In the genomic region with DNA sequence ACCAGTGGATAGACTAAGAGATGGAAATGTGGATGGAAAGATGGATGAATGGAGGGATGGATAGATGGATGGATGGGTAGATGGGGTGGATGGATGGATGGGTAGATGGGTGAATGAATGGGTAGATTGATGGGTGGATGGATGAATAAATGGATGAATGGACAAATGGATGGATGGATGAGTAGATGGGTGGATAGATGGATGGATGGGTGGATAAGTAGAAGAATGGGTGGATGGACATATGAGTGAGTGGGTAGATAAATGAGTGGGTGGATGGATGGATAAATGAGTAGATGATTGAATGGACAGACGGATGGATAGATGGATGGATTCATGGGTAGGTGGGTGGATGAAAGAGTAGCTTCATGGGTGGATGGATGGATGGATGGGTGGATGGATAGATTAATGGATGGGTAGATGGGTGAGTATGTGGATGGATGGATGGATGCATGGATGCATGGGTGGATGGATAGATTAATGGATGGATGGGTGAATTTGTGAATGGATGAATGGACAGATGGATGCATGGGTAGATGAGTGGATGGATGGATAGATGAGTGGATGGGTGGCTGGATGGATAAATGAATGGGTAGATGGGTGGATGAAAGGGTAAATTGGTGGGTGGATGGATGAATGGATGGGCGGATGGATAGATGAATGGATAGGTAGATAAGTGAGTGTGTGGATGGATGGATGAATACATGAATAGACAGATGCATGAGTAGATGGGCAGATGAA, we compare ENCODE assay signal across 1 cellular context.
TF ChIP-seq lines count a peak whose summit lies in the region.

No MANE protein-coding gene starts in this region.

TF ChIP-seq in HepG2, 621 proteins besides CTCF, POLR2A, EP300 and RAD21 (continues in another document):
- TF ChIP-seq ZNF879 (CRISPR knock-in tag; IDR thresholded peaks at IDR 0.05) (no peak), RNF2 (conservative IDR thresholded peaks at IDR 0.05; ENCODE audit: low read depth) (no peak), ZFY (CRISPR knock-in tag; IDR thresholded peaks at IDR 0.05) (no peak), HIVEP1 (CRISPR knock-in tag; IDR thresholded peaks at IDR 0.05) (no peak), ZNF17 (CRISPR knock-in tag; IDR thresholded peaks at IDR 0.05) (no peak), PAX8 (CRISPR knock-in tag; IDR thresholded peaks at IDR 0.05; ENCODE audit: borderline replicate concordance) (no peak), ZMYM3 (CRISPR knock-in tag; IDR thresholded peaks at IDR 0.05) (no peak), MAFG (CRISPR knock-in tag; IDR thresholded peaks at IDR 0.05) (no peak), ZNF644 (CRISPR knock-in tag; IDR thresholded peaks at IDR 0.05; ENCODE audit: low read depth) (no peak), ATM (IDR thresholded peaks at IDR 0.05; ENCODE audit: borderline replicate concordance) (peak; percentile 71; the same call in 1 of the 2 replicates), MAFK (conservative IDR thresholded peaks at IDR 0.05 in 1 of 2, IDR thresholded peaks at IDR 0.05 in 1 of 2; ENCODE audit: low read length in 2 of 2) (no peak), ZBTB8A (CRISPR knock-in tag; IDR thresholded peaks at IDR 0.05; ENCODE audit: borderline replicate concordance, low read depth) (no peak), SMAD3 (CRISPR knock-in tag; IDR thresholded peaks at IDR 0.05) (no peak), ZNF709 (CRISPR knock-in tag; IDR thresholded peaks at IDR 0.05) (no peak), MATR3 (CRISPR knock-in tag; IDR thresholded peaks at IDR 0.05) (no peak), AKAP8 (CRISPR knock-in tag; IDR thresholded peaks at IDR 0.05) (no peak), NFYC (CRISPR knock-in tag; IDR thresholded peaks at IDR 0.05) (no peak), NCOR1 (IDR thresholded peaks at IDR 0.05; ENCODE audit: borderline replicate concordance, low read length) (no peak), ZNF431 (CRISPR knock-in tag; IDR thresholded peaks at IDR 0.05; ENCODE audit: borderline replicate concordance, low read depth) (no peak), PLRG1 (conservative IDR thresholded peaks at IDR 0.05) (peak; percentile 83), LCORL (IDR thresholded peaks at IDR 0.05) (0 out of 2 replicates have a peak, but pooled peaks have one; percentile 13), LCORL (CRISPR knock-in tag; IDR thresholded peaks at IDR 0.05) (no peak), MAF1 (CRISPR knock-in tag; IDR thresholded peaks at IDR 0.05; ENCODE audit: borderline replicate concordance) (no peak), SOX6 (IDR thresholded peaks at IDR 0.05) (peak; percentile 28; the same call in 1 of the 2 replicates), SOX6 (CRISPR knock-in tag; IDR thresholded peaks at IDR 0.05) (no peak), ZNF282 (IDR thresholded peaks at IDR 0.05; ENCODE audit: partially characterized antibody) (peak; percentile 68), PHF20 (CRISPR knock-in tag; IDR thresholded peaks at IDR 0.05) (no peak), ZFP90 (CRISPR knock-in tag; IDR thresholded peaks at IDR 0.05; ENCODE audit: borderline replicate concordance) (no peak), KLF13 (CRISPR knock-in tag; IDR thresholded peaks at IDR 0.05) (no peak), IKZF1 (IDR thresholded peaks at IDR 0.05) (peak; percentile 58; the same call in 1 of the 2 replicates), SP4 (CRISPR knock-in tag; IDR thresholded peaks at IDR 0.05) (no peak), ISL2 (CRISPR knock-in tag; IDR thresholded peaks at IDR 0.05) (no peak), FOXA1 (IDR thresholded peaks at IDR 0.05) (no peak), FOXA1 (CRISPR knock-in tag; IDR thresholded peaks at IDR 0.05) (no peak), SALL1 (CRISPR knock-in tag; IDR thresholded peaks at IDR 0.05) (no peak), ATF7 (IDR thresholded peaks at IDR 0.05) (peak; percentile 7; the same call in 1 of the 2 replicates), ATF7 (CRISPR knock-in tag; IDR thresholded peaks at IDR 0.05) (no peak), STAG1 (CRISPR knock-in tag; IDR thresholded peaks at IDR 0.05) (no peak), NBN (conservative IDR thresholded peaks at IDR 0.05) (peak; percentile 91; the same call in 1 of the 2 replicates), SAP130 (CRISPR knock-in tag; IDR thresholded peaks at IDR 0.05; ENCODE audit: low read depth) (no peak)
- TF ChIP-seq, protein P1, sequence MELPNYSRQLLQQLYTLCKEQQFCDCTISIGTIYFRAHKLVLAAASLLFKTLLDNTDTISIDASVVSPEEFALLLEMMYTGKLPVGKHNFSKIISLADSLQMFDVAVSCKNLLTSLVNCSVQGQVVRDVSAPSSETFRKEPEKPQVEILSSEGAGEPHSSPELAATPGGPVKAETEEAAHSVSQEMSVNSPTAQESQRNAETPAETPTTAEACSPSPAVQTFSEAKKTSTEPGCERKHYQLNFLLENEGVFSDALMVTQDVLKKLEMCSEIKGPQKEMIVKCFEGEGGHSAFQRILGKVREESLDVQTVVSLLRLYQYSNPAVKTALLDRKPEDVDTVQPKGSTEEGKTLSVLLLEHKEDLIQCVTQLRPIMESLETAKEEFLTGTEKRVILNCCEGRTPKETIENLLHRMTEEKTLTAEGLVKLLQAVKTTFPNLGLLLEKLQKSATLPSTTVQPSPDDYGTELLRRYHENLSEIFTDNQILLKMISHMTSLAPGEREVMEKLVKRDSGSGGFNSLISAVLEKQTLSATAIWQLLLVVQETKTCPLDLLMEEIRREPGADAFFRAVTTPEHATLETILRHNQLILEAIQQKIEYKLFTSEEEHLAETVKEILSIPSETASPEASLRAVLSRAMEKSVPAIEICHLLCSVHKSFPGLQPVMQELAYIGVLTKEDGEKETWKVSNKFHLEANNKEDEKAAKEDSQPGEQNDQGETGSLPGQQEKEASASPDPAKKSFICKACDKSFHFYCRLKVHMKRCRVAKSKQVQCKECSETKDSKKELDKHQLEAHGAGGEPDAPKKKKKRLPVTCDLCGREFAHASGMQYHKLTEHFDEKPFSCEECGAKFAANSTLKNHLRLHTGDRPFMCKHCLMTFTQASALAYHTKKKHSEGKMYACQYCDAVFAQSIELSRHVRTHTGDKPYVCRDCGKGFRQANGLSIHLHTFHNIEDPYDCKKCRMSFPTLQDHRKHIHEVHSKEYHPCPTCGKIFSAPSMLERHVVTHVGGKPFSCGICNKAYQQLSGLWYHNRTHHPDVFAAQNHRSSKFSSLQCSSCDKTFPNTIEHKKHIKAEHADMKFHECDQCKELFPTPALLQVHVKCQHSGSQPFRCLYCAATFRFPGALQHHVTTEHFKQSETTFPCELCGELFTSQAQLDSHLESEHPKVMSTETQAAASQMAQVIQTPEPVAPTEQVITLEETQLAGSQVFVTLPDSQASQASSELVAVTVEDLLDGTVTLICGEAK (IDR thresholded peaks at IDR 0.05): 0 out of 2 replicates have a peak, but pooled peaks have one; percentile 5
- TF ChIP-seq, protein P1 (CRISPR knock-in tag; IDR thresholded peaks at IDR 0.05): no peak
- TF ChIP-seq, protein P2, sequence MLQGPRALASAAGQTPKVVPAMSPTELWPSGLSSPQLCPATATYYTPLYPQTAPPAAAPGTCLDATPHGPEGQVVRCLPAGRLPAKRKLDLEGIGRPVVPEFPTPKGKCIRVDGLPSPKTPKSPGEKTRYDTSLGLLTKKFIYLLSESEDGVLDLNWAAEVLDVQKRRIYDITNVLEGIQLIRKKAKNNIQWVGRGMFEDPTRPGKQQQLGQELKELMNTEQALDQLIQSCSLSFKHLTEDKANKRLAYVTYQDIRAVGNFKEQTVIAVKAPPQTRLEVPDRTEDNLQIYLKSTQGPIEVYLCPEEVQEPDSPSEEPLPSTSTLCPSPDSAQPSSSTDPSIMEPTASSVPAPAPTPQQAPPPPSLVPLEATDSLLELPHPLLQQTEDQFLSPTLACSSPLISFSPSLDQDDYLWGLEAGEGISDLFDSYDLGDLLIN (CRISPR knock-in tag; IDR thresholded peaks at IDR 0.05; ENCODE audit: borderline replicate concordance): no peak
- TF ChIP-seq, protein P3, sequence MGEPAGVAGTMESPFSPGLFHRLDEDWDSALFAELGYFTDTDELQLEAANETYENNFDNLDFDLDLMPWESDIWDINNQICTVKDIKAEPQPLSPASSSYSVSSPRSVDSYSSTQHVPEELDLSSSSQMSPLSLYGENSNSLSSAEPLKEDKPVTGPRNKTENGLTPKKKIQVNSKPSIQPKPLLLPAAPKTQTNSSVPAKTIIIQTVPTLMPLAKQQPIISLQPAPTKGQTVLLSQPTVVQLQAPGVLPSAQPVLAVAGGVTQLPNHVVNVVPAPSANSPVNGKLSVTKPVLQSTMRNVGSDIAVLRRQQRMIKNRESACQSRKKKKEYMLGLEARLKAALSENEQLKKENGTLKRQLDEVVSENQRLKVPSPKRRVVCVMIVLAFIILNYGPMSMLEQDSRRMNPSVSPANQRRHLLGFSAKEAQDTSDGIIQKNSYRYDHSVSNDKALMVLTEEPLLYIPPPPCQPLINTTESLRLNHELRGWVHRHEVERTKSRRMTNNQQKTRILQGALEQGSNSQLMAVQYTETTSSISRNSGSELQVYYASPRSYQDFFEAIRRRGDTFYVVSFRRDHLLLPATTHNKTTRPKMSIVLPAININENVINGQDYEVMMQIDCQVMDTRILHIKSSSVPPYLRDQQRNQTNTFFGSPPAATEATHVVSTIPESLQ (CRISPR knock-in tag; conservative IDR thresholded peaks at IDR 0.05): no peak
- TF ChIP-seq, protein P4, sequence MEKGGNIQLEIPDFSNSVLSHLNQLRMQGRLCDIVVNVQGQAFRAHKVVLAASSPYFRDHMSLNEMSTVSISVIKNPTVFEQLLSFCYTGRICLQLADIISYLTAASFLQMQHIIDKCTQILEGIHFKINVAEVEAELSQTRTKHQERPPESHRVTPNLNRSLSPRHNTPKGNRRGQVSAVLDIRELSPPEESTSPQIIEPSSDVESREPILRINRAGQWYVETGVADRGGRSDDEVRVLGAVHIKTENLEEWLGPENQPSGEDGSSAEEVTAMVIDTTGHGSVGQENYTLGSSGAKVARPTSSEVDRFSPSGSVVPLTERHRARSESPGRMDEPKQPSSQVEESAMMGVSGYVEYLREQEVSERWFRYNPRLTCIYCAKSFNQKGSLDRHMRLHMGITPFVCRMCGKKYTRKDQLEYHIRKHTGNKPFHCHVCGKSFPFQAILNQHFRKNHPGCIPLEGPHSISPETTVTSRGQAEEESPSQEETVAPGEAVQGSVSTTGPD (CRISPR knock-in tag; IDR thresholded peaks at IDR 0.05): no peak
- TF ChIP-seq, protein P5, sequence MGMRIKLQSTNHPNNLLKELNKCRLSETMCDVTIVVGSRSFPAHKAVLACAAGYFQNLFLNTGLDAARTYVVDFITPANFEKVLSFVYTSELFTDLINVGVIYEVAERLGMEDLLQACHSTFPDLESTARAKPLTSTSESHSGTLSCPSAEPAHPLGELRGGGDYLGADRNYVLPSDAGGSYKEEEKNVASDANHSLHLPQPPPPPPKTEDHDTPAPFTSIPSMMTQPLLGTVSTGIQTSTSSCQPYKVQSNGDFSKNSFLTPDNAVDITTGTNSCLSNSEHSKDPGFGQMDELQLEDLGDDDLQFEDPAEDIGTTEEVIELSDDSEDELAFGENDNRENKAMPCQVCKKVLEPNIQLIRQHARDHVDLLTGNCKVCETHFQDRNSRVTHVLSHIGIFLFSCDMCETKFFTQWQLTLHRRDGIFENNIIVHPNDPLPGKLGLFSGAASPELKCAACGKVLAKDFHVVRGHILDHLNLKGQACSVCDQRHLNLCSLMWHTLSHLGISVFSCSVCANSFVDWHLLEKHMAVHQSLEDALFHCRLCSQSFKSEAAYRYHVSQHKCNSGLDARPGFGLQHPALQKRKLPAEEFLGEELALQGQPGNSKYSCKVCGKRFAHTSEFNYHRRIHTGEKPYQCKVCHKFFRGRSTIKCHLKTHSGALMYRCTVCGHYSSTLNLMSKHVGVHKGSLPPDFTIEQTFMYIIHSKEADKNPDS (CRISPR knock-in tag; IDR thresholded peaks at IDR 0.05): no peak
- TF ChIP-seq, protein P6, sequence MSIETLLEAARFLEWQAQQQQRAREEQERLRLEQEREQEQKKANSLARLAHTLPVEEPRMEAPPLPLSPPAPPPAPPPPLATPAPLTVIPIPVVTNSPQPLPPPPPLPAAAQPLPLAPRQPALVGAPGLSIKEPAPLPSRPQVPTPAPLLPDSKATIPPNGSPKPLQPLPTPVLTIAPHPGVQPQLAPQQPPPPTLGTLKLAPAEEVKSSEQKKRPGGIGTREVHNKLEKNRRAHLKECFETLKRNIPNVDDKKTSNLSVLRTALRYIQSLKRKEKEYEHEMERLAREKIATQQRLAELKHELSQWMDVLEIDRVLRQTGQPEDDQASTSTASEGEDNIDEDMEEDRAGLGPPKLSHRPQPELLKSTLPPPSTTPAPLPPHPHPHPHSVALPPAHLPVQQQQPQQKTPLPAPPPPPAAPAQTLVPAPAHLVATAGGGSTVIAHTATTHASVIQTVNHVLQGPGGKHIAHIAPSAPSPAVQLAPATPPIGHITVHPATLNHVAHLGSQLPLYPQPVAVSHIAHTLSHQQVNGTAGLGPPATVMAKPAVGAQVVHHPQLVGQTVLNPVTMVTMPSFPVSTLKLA (IDR thresholded peaks at IDR 0.05): 0 out of 2 replicates have a peak, but pooled peaks have one; percentile 2
- TF ChIP-seq, protein P7, sequence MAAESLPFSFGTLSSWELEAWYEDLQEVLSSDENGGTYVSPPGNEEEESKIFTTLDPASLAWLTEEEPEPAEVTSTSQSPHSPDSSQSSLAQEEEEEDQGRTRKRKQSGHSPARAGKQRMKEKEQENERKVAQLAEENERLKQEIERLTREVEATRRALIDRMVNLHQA (CRISPR knock-in tag; IDR thresholded peaks at IDR 0.05): no peak
